Comparison of ENCODE assay signal across 10 cellular contexts in the genomic region with DNA sequence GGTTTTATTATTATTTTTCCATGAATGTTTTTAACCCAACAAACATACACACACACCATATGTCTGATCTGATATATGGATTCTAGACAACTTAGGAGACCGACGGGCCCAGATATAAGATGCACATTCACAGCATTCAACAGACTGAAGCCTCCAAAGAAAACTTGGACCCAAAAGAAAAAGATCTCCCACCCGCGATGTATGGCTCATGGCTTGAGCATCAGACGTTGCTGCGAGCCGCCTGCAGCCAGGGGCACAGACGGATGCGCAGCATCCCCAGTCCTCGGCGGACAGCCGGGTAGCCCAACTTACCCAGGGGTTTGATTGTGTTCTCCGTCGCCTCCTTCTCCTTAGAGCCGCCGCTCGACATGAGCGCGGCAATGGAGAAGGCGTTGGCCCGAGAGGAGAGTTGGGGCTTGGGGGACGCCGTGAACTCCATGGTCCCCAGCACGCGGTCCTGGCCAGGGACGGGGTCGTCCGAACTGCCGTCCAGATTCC. TPM values are rescaled to one million over a fixed set of nuclear protein-coding genes. Genes with fewer than 3 reads are reported as not detected.
A peak's percentile ranks its signal among the peaks of the same experiment; 100 is the strongest.
DNase-seq lines count a peak whose midpoint lies in the region; ATAC-seq and TF ChIP-seq lines count a peak whose summit lies in the region.
"Had no signal": no experiment of that assay in that cellular context is flagged by ENCODE, and none has a peak within 500 bp of the region (broad histone marks: within the 10 kb centered on the region; RNA-seq: fewer than 3 reads in every experiment).

No MANE protein-coding gene starts in this region.

- no peak for DNase-seq in AG04450 (ENCODE audit: low read depth, low spot score)
- no peak for DNase-seq in colonic mucosa
- no peak for DNase-seq in stimulated activated CD4-positive, alpha-beta T cell treated with anti-CD3 and anti-CD28 coated beads, Interleukin-12 subunit alpha, Interleukin-12 subunit beta, amount 100 ng/mL, for 4 hours
- no peak for DNase-seq in NCI-H345 (lab: John Stamatoyannopoulos, UW)

- H3K36me3 ChIP-seq in HUES48 (ENCODE audit: control insufficient read depth, insufficient read depth, low read length) (no peaks in the 10 kb centered on the region), colonic mucosa (no peaks in the 10 kb centered on the region), mucosa of rectum (ENCODE audit: control insufficient read depth in 2 of 2, insufficient read depth in 2 of 2, low read length in 2 of 2) (no peaks in the 10 kb centered on the region)
- H3K36me3 ChIP-seq: adrenal gland had no signal

- no peak overlapping the region for H3K27ac ChIP-seq in AG04450 (ENCODE audit: low read depth, low read length)
- no peak overlapping the region for H3K27ac ChIP-seq in HUES48 (ENCODE audit: low read depth, low read length)
- no peak overlapping the region for H3K27ac ChIP-seq in colonic mucosa
- no peak overlapping the region for H3K27ac ChIP-seq in mucosa of rectum (ENCODE audit: low read depth in 2 of 2, low read length in 2 of 2)

- no peak overlapping the region for H3K9ac ChIP-seq in HUES48 (ENCODE audit: low read depth, low read length)
- H3K9ac ChIP-seq in colonic mucosa (ENCODE audit: low read depth in 2 of 2, low read length in 2 of 2), result no peak overlapping the region
- H3K9ac ChIP-seq in mucosa of rectum (ENCODE audit: low read depth in 1 of 2, low read length in 2 of 2), result peak overlapping the region in 1 of 2 donors; percentile 58

- POLR2A ChIA-PET in AG04450 (lab: Yijun Ruan, JAX), result no interaction called here

- peaks cover 29% of the 10 kb centered on the region for H3K9me3 ChIP-seq in AG04450 (ENCODE audit: control insufficient read depth, insufficient read depth, low read length)
- H3K9me3 ChIP-seq in HUES48 (ENCODE audit: control insufficient read depth, insufficient read depth, low read length), result no peaks in the 10 kb centered on the region
- H3K9me3 ChIP-seq in colonic mucosa, result no peaks in the 10 kb centered on the region
- no peaks in the 10 kb centered on the region for H3K9me3 ChIP-seq in mucosa of rectum (ENCODE audit: control insufficient read depth in 2 of 2, low read length in 2 of 2)
- H3K9me3 ChIP-seq: adrenal gland had no signal

- H3K4me1 ChIP-seq in HUES48 (ENCODE audit: control insufficient read depth, insufficient read depth, low read length) (peaks cover 44% of the 10 kb centered on the region), colonic mucosa (peaks cover 8% of the 10 kb centered on the region), mucosa of rectum (ENCODE audit: control insufficient read depth in 2 of 2, insufficient read depth in 2 of 2, low read length in 2 of 2) (peaks cover 3 to 7% of the 10 kb centered on the region in 2 donors)

- H3K27me3 ChIP-seq in AG04450 (ENCODE audit: control insufficient read depth, insufficient read depth, low read length), result peaks cover 74% of the 10 kb centered on the region
- H3K27me3 ChIP-seq in HUES48 (ENCODE audit: control insufficient read depth, insufficient read depth, low read length), result peaks cover 100% of the 10 kb centered on the region
- H3K27me3 ChIP-seq in colonic mucosa, result peaks cover 90% of the 10 kb centered on the region
- peaks cover 74 to 84% of the 10 kb centered on the region in 2 donors for H3K27me3 ChIP-seq in mucosa of rectum (ENCODE audit: control insufficient read depth in 2 of 2, insufficient read depth in 2 of 2, low read length in 2 of 2)

- ATAC-seq in GM18511 (IDR thresholded peaks at IDR 0.05; ENCODE audit: unreplicated experiment) (no peak), GM19455 (IDR thresholded peaks at IDR 0.05; ENCODE audit: unreplicated experiment) (no peak)

- intact Hi-C loops in colonic mucosa (cut with DNase I), result no loop called here

- no peak for TF ChIP-seq CTCF in AG04450 (IDR thresholded peaks at IDR 0.05; ENCODE audit: low read depth, low read length)
- no peak for TF ChIP-seq CTCF in colonic mucosa (IDR thresholded peaks at IDR 0.05)

- peak overlapping the region; percentile 54 for H3K4me3 ChIP-seq in AG04450 (ENCODE audit: low read depth, low read length)
- peak overlapping the region; percentile 67 for H3K4me3 ChIP-seq in HUES48 (ENCODE audit: low read depth, low read length)
- peak overlapping the region; percentile 41 for H3K4me3 ChIP-seq in colonic mucosa
- peak overlapping the region; percentile 61 to 67 for H3K4me3 ChIP-seq in mucosa of rectum (ENCODE audit: low read length in 2 of 2)

- CTCF ChIA-PET in AG04450 (lab: Charles Lee), result no interaction called here

RNA-seq across cellular contexts. Expression of gene TBX20, which starts 0.7 kb away (rescaled TPM):
- not detected in 2 replicates for polyA plus RNA-seq in AG04450 (2011; rRNA removed)
- 0.18 and 0.39 TPM in 2 replicates for polyA minus RNA-seq in AG04450 (2011; rRNA and poly(A)+ RNA removed)
- under 1 TPM in 1 of 2 donors, not detected in 1; 0.27 TPM for total RNA-seq in colonic mucosa
- total RNA-seq: osteoblast had no signal
